Comparison of ENCODE assay signal across 32 cellular contexts in the genomic region with DNA sequence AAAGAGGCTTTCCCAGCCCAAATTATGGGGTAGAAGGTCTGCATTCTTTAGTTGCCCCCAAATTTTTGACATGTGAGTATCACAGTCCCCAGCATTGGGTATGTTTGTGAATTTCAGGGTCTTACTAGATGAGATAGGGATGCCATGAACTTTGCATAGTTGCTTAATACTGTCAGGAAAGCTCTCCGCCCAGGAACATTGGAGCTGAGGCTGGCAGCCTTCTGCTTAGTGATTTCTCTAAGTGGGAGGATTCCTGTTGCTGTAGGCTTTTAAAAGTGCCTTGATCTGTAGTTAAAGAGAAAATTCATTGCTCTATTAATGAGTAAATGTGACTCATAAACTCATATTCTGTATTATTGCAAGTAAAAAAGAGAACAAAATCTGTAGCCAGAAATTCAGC.
"Had no signal": no experiment of that assay in that cellular context is flagged by ENCODE, and none has a peak within 500 bp of the region (broad histone marks: within the 10 kb centered on the region; RNA-seq: fewer than 3 reads in every experiment).

No MANE protein-coding gene starts in this region.

- H3K4me3 ChIP-seq: adrenal gland, body of pancreas, breast epithelium had no signal

- DNase-seq: activated B cell treated with CpG ODN at 0.5 μM for 24 hours; activated CD4-positive, alpha-beta memory T cell treated with anti-CD3 and anti-CD28 coated beads for 36 hours; activated CD4-positive, alpha-beta T cell treated with anti-CD3 and anti-CD28 coated beads for 4 hours; activated CD4-positive, alpha-beta T cell treated with anti-CD3 and anti-CD28 coated beads, Interleukin-2, amount 10 ng/mL, durations not matched to agents 24 days and 14 days; activated CD4-positive, alpha-beta T cell treated with anti-CD3 and anti-CD28 coated beads, Interleukin-2, amount 50 U/mL, for 1 hour; activated CD4-positive, alpha-beta T cell treated with anti-CD3 and anti-CD28 coated beads, Interleukin-2, amount 50 U/mL, for 4 hours; activated CD4-positive, CD25-positive, alpha-beta regulatory T cell treated with anti-CD3 and anti-CD28 coated beads, Interleukin-2, amount 50 U/mL, for 72 hours; activated CD8-positive, alpha-beta memory T cell treated with anti-CD3 and anti-CD28 coated beads, Interleukin-2, amount 50 U/mL, for 4 hours; activated CD8-positive, alpha-beta T cell treated with anti-CD3 and anti-CD28 coated beads for 36 hours; activated effector memory CD4-positive, alpha-beta T cell treated with anti-CD3 and anti-CD28 coated beads, Interleukin-2, amount 50 U/mL, for 16 hours; activated gamma-delta T cell treated with Interleukin-2 at 50 U/mL for 16 hours; activated naive CD4-positive, alpha-beta T cell; activated naive CD4-positive, alpha-beta T cell treated with anti-CD3 and anti-CD28 coated beads for 36 hours; activated naive CD4-positive, alpha-beta T cell treated with anti-CD3 and anti-CD28 coated beads, Interleukin-2, amount 50 U/mL, for 16 hours; activated naive CD8-positive, alpha-beta T cell treated with anti-CD3 and anti-CD28 coated beads for 36 hours; activated T-cell treated with anti-CD3 and anti-CD28 coated beads for 4 hours; activated T-cell treated with anti-CD3 and anti-CD28 coated beads, Interleukin-2, amount 50 U/mL, for 1 hour; activated T-cell treated with anti-CD3 and anti-CD28 coated beads, Interleukin-2, amount 50 U/mL, for 4 hours; activated T-cell treated with anti-CD3 and anti-CD28 coated beads, Interleukin-2, amount 50 U/mL, for 72 hours; adrenal gland; amniotic stem cell; aorta; body of pancreas; brain microvascular endothelial cell; central memory CD4-positive, alpha-beta T cell; T-cell; T-helper 17 cell had no signal

- H3K27ac ChIP-seq: adrenal gland, body of pancreas, brain microvascular endothelial cell, breast epithelium, VCaP had no signal

- H3K27ac Mint-ChIP-seq: activated B cell treated with CpG ODN at 0.5 μM for 24 hours; activated CD4-positive, alpha-beta memory T cell treated with anti-CD3 and anti-CD28 coated beads for 36 hours; activated CD4-positive, alpha-beta T cell treated with anti-CD3 and anti-CD28 coated beads, Interleukin-2, amount 10 ng/mL, durations not matched to agents 24 days and 14 days; activated CD8-positive, alpha-beta T cell treated with anti-CD3 and anti-CD28 coated beads for 36 hours; activated naive CD4-positive, alpha-beta T cell treated with anti-CD3 and anti-CD28 coated beads for 36 hours; activated naive CD4-positive, alpha-beta T cell treated with anti-CD3 and anti-CD28 coated beads, Interleukin-2, amount 50 U/mL, for 72 hours; activated naive CD8-positive, alpha-beta T cell treated with anti-CD3 and anti-CD28 coated beads for 36 hours; activated T-cell treated with anti-CD3 and anti-CD28 coated beads, Interleukin-2, amount 50 U/mL, for 72 hours; activated T-helper 1 cell treated with anti-CD3 and anti-CD28 coated beads, Interleukin-12 subunit alpha, Interleukin-12 subunit beta, Interleukin-2, Interleukin-4 antibody, amounts not matched to agents 30 ng/mL and 10 ng/mL and 1 ng/mL, durations not matched to agents 14 hours and 24 hours and 36 hours; activated T-helper 17 cell treated with anti-CD3 and anti-CD28 coated beads, Interleukin-2, amount 50 U/mL, for 72 hours; T-cell; T-helper 17 cell had no signal

- H3K4me1 Mint-ChIP-seq: activated B cell treated with CpG ODN at 0.5 μM for 24 hours; activated CD4-positive, alpha-beta T cell treated with anti-CD3 and anti-CD28 coated beads, Interleukin-2, amount 10 ng/mL, durations not matched to agents 24 days and 14 days; activated naive CD8-positive, alpha-beta T cell treated with anti-CD3 and anti-CD28 coated beads for 36 hours; activated T-helper 17 cell treated with anti-CD3 and anti-CD28 coated beads, Interleukin-2, amount 50 U/mL, for 72 hours; T-cell; T-helper 17 cell had no signal

- ATAC-seq: activated CD8-positive, alpha-beta T cell treated with anti-CD3 and anti-CD28 coated beads for 36 hours; activated naive CD4-positive, alpha-beta T cell treated with anti-CD3 and anti-CD28 coated beads, Interleukin-2, amount 50 U/mL, for 72 hours; activated T-cell treated with anti-CD3 and anti-CD28 coated beads, Interleukin-2, amount 50 U/mL, for 4 hours; activated T-cell treated with anti-CD3 and anti-CD28 coated beads, Interleukin-2, amount 50 U/mL, for 72 hours; activated T-helper 17 cell treated with anti-CD3 and anti-CD28 coated beads, Interleukin-2, amount 50 U/mL, for 72 hours; body of pancreas; T-cell; T-helper 17 cell had no signal

- H3K4me3 Mint-ChIP-seq: activated B cell treated with CpG ODN at 0.5 μM for 24 hours; activated CD4-positive, alpha-beta memory T cell treated with anti-CD3 and anti-CD28 coated beads for 36 hours; activated CD4-positive, alpha-beta T cell treated with anti-CD3 and anti-CD28 coated beads, Interleukin-2, amount 10 ng/mL, durations not matched to agents 24 days and 14 days; activated CD8-positive, alpha-beta T cell treated with anti-CD3 and anti-CD28 coated beads for 36 hours; activated naive CD4-positive, alpha-beta T cell treated with anti-CD3 and anti-CD28 coated beads for 36 hours; activated naive CD8-positive, alpha-beta T cell treated with anti-CD3 and anti-CD28 coated beads for 36 hours; activated T-cell treated with anti-CD3 and anti-CD28 coated beads, Interleukin-2, amount 50 U/mL, for 4 hours; activated T-cell treated with anti-CD3 and anti-CD28 coated beads, Interleukin-2, amount 50 U/mL, for 72 hours; activated T-helper 1 cell treated with anti-CD3 and anti-CD28 coated beads, Interleukin-12 subunit alpha, Interleukin-12 subunit beta, Interleukin-2, Interleukin-4 antibody, amounts not matched to agents 30 ng/mL and 10 ng/mL and 1 ng/mL, durations not matched to agents 14 hours and 24 hours and 36 hours; activated T-helper 17 cell treated with anti-CD3 and anti-CD28 coated beads, Interleukin-2, amount 50 U/mL, for 72 hours; T-cell; T-helper 17 cell had no signal

- H3K27me3 ChIP-seq: adrenal gland, body of pancreas, brain microvascular endothelial cell, breast epithelium had no signal

- H3K4me1 ChIP-seq: adrenal gland, body of pancreas, breast epithelium had no signal

- H3K9me3 Mint-ChIP-seq: activated CD4-positive, alpha-beta T cell treated with anti-CD3 and anti-CD28 coated beads, Interleukin-2, amount 10 ng/mL, durations not matched to agents 24 days and 14 days; activated naive CD4-positive, alpha-beta T cell treated with anti-CD3 and anti-CD28 coated beads, Interleukin-2, amount 50 U/mL, for 72 hours; activated T-cell treated with anti-CD3 and anti-CD28 coated beads, Interleukin-2, amount 50 U/mL, for 4 hours; activated T-cell treated with anti-CD3 and anti-CD28 coated beads, Interleukin-2, amount 50 U/mL, for 72 hours; activated T-helper 1 cell treated with anti-CD3 and anti-CD28 coated beads, Interleukin-12 subunit alpha, Interleukin-12 subunit beta, Interleukin-2, Interleukin-4 antibody, amounts not matched to agents 30 ng/mL and 10 ng/mL and 1 ng/mL, durations not matched to agents 14 hours and 24 hours and 36 hours; activated T-helper 17 cell treated with anti-CD3 and anti-CD28 coated beads, Interleukin-2, amount 50 U/mL, for 72 hours had no signal

- H3K27me3 Mint-ChIP-seq: activated B cell treated with CpG ODN at 0.5 μM for 24 hours; activated CD4-positive, alpha-beta memory T cell treated with anti-CD3 and anti-CD28 coated beads for 36 hours; activated CD4-positive, alpha-beta T cell treated with anti-CD3 and anti-CD28 coated beads, Interleukin-2, amount 10 ng/mL, durations not matched to agents 24 days and 14 days; activated CD8-positive, alpha-beta T cell treated with anti-CD3 and anti-CD28 coated beads for 36 hours; activated naive CD8-positive, alpha-beta T cell treated with anti-CD3 and anti-CD28 coated beads for 36 hours; activated T-helper 17 cell treated with anti-CD3 and anti-CD28 coated beads, Interleukin-2, amount 50 U/mL, for 72 hours; T-cell; T-helper 17 cell had no signal

- H3K36me3 Mint-ChIP-seq: activated naive CD4-positive, alpha-beta T cell treated with anti-CD3 and anti-CD28 coated beads, Interleukin-2, amount 50 U/mL, for 72 hours; activated naive CD8-positive, alpha-beta T cell treated with anti-CD3 and anti-CD28 coated beads for 36 hours; T-cell had no signal

- H3K36me3 ChIP-seq: adrenal gland, brain microvascular endothelial cell, breast epithelium had no signal
